ENCODE assay signal across 22 cellular contexts in genomic region chr1:64765826-64766225, GRCh38.
"Had no signal": no experiment of that assay in that cellular context is flagged by ENCODE, and none has a peak within 500 bp of the region (broad histone marks: within the 10 kb centered on the region; RNA-seq: fewer than 3 reads in every experiment).

No MANE protein-coding gene starts in this region.

- H3K27me3 Mint-ChIP-seq: activated naive CD4-positive, alpha-beta T cell treated with anti-CD3 and anti-CD28 coated beads, Interleukin-2, amount 10 ng/mL, durations not matched to agents 7 days and 5 days; activated naive CD8-positive, alpha-beta T cell treated with anti-CD3 and anti-CD28 coated beads, Interleukin-2, amount 10 ng/mL, durations not matched to agents 7 days and 5 days had no signal

- H3K4me3 Mint-ChIP-seq: activated naive CD4-positive, alpha-beta T cell treated with anti-CD3 and anti-CD28 coated beads, Interleukin-2, amount 10 ng/mL, durations not matched to agents 7 days and 5 days; activated naive CD8-positive, alpha-beta T cell treated with anti-CD3 and anti-CD28 coated beads, Interleukin-2, amount 10 ng/mL, durations not matched to agents 7 days and 5 days; activated T-helper 1 cell treated with anti-CD3 and anti-CD28 coated beads, Interleukin-12 subunit alpha, Interleukin-12 subunit beta, Interleukin-2, Interleukin-4 antibody, amounts not matched to agents 30 ng/mL and 10 ng/mL and 1 ng/mL, durations not matched to agents 14 hours and 24 hours and 36 hours; nephron had no signal

- H3K36me3 Mint-ChIP-seq: activated naive CD4-positive, alpha-beta T cell treated with anti-CD3 and anti-CD28 coated beads, Interleukin-2, amount 10 ng/mL, durations not matched to agents 7 days and 5 days had no signal

- H3K4me1 Mint-ChIP-seq: nephron had no signal

- H3K36me3 ChIP-seq: brain microvascular endothelial cell, lower lobe of right lung, right atrium auricular region, spleen, uterus had no signal

- H3K27me3 ChIP-seq: ascending aorta, brain microvascular endothelial cell, esophagus squamous epithelium, heart right ventricle, right atrium auricular region, spleen, testis, transverse colon, uterus had no signal

- ATAC-seq: heart right ventricle, left lobe of liver, lower lobe of right lung, mucosa of descending colon had no signal

- H3K9me3 ChIP-seq: ascending aorta, esophagus squamous epithelium, lower lobe of right lung, mucosa of descending colon, testis, transverse colon, uterus had no signal

- H3K4me3 ChIP-seq: ascending aorta, esophagus squamous epithelium, heart right ventricle, lower lobe of right lung, mucosa of descending colon, right atrium auricular region, spleen, testis, transverse colon, uterus had no signal

- H3K27ac ChIP-seq: ascending aorta, brain microvascular endothelial cell, esophagus squamous epithelium, heart right ventricle, lower lobe of right lung, right atrium auricular region, spleen, testis, transverse colon, uterus had no signal

- H3K4me1 ChIP-seq: ascending aorta, esophagus squamous epithelium, lower lobe of right lung, right atrium auricular region, testis, uterus had no signal

- H3K27ac Mint-ChIP-seq: activated naive CD4-positive, alpha-beta T cell treated with anti-CD3 and anti-CD28 coated beads, Interleukin-2, amount 10 ng/mL, durations not matched to agents 7 days and 5 days; activated naive CD8-positive, alpha-beta T cell treated with anti-CD3 and anti-CD28 coated beads, Interleukin-2, amount 10 ng/mL, durations not matched to agents 7 days and 5 days; activated T-helper 1 cell treated with anti-CD3 and anti-CD28 coated beads, Interleukin-12 subunit alpha, Interleukin-12 subunit beta, Interleukin-2, Interleukin-4 antibody, amounts not matched to agents 30 ng/mL and 10 ng/mL and 1 ng/mL, durations not matched to agents 14 hours and 24 hours and 36 hours; nephron had no signal

- H3K9me3 Mint-ChIP-seq: activated T-helper 1 cell treated with anti-CD3 and anti-CD28 coated beads, Interleukin-12 subunit alpha, Interleukin-12 subunit beta, Interleukin-2, Interleukin-4 antibody, amounts not matched to agents 30 ng/mL and 10 ng/mL and 1 ng/mL, durations not matched to agents 14 hours and 24 hours and 36 hours had no signal

- DNase-seq: activated CD4-positive, alpha-beta T cell treated with anti-CD3 and anti-CD28 coated beads for 4 hours; activated CD4-positive, alpha-beta T cell treated with anti-CD3 and anti-CD28 coated beads, Interleukin-2, amount 50 U/mL, for 48 hours; activated CD8-positive, alpha-beta memory T cell treated with anti-CD3 and anti-CD28 coated beads for 24 hours; activated effector memory CD4-positive, alpha-beta T cell treated with anti-CD3 and anti-CD28 coated beads, Interleukin-2, amount 50 U/mL, for 16 hours; activated naive CD4-positive, alpha-beta T cell treated with anti-CD3 and anti-CD28 coated beads, Interleukin-2, amount 10 ng/mL, durations not matched to agents 7 days and 5 days; activated naive CD8-positive, alpha-beta T cell treated with anti-CD3 and anti-CD28 coated beads, Interleukin-2, amount 10 ng/mL, durations not matched to agents 7 days and 5 days; brain microvascular endothelial cell; esophagus squamous epithelium; foreskin melanocyte; heart right ventricle; lower lobe of right lung; mucosa of descending colon; spleen; stimulated activated naive CD4-positive, alpha-beta T cell; testis; transverse colon; uterus had no signal
